In genomic region chr4:127244515-127244914, GRCh38 we compare ENCODE assay signal across 20 cellular contexts.
"Had no signal": no experiment of that assay in that cellular context is flagged by ENCODE, and none has a peak within 500 bp of the region (broad histone marks: within the 10 kb centered on the region; RNA-seq: fewer than 3 reads in every experiment).

No MANE protein-coding gene starts in this region.

- H3K4me1 ChIP-seq: esophagus muscularis mucosa, gastrocnemius medialis, heart right ventricle, left lung, lower lobe of right lung had no signal

- ATAC-seq: gastrocnemius medialis; heart right ventricle; left cardiac atrium; left lung; left ventricle myocardium superior; lower lobe of right lung; naive thymus-derived CD4-positive, alpha-beta T cell had no signal

- DNase-seq: dermis blood vessel endothelial cell; dorsolateral prefrontal cortex; effector CD4-positive, alpha-beta T cell; effector memory CD4-positive, alpha-beta T cell; foreskin fibroblast; foreskin melanocyte; gastrocnemius medialis; glutamatergic neuron; head of caudate nucleus; heart right ventricle; hippocampal formation; left cardiac atrium; left lung; left ventricle myocardium superior; lower lobe of right lung; mesendoderm; midbrain; naive thymus-derived CD4-positive, alpha-beta T cell had no signal

- H3K9me3 ChIP-seq: esophagus muscularis mucosa, gastrocnemius medialis, heart right ventricle, left lung, lower lobe of right lung had no signal

- H3K36me3 ChIP-seq: esophagus muscularis mucosa, gastrocnemius medialis, heart right ventricle, left lung, lower lobe of right lung had no signal

- H3K27me3 ChIP-seq: esophagus muscularis mucosa, gastrocnemius medialis, heart right ventricle, left lung had no signal

- H3K4me3 ChIP-seq: coronary artery, dorsolateral prefrontal cortex, esophagus muscularis mucosa, gastrocnemius medialis, heart right ventricle, left lung, lower lobe of right lung had no signal

- H3K27ac ChIP-seq: coronary artery, dorsolateral prefrontal cortex, esophagus muscularis mucosa, gastrocnemius medialis, heart right ventricle, left lung, lower lobe of right lung had no signal
